Comparison of ENCODE assay signal across 2 cellular contexts in the genomic region with DNA sequence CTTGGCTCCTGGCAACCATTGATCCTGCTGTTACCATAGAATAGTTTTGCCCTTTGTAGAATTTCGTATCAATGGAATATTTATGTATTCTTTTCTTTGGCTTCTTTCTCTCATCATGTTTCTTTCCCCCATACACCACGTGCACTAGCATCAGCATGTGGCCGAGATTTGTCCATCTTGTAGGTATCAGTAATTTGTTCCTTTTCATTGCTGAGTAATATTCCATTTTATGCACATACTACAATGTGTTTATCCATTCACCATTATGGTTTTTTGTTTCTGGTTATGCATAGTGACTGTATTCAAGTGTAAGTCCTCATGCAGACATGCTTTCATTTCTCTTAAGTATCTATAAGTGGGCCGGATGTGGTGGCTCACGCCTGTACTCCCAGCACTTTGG.
TF ChIP-seq lines count a peak whose summit lies in the region.

No MANE protein-coding gene starts in this region.

TF ChIP-seq in A549, 52 proteins besides CTCF, POLR2A, EP300 and RAD21:
- TF ChIP-seq TP53 (CRISPR knock-in tag; IDR thresholded peaks at IDR 0.05) (no peak), HDAC2 (IDR thresholded peaks at IDR 0.05) (0 out of 2 replicates have a peak, but pooled peaks have one; percentile 21)

TF ChIP-seq in K562, 482 proteins besides CTCF, POLR2A, EP300 and RAD21:
- TF ChIP-seq, protein P1, sequence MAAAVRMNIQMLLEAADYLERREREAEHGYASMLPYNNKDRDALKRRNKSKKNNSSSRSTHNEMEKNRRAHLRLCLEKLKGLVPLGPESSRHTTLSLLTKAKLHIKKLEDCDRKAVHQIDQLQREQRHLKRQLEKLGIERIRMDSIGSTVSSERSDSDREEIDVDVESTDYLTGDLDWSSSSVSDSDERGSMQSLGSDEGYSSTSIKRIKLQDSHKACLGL (CRISPR knock-in tag; IDR thresholded peaks at IDR 0.05; ENCODE audit: borderline replicate concordance, poor library complexity, severe bottlenecking), result no peak
- TF ChIP-seq ZNF146 (CRISPR knock-in tag; IDR thresholded peaks at IDR 0.05; ENCODE audit: unreplicated experiment), result peak; percentile 78
